In genomic region chr17:81394377-81394747, GRCh38 we compare ENCODE assay signal across 9 cellular contexts. TPM values are rescaled to one million over a fixed set of nuclear protein-coding genes. Genes with fewer than 3 reads are reported as not detected.
DNase-seq lines count a peak whose midpoint lies in the region; ATAC-seq and TF ChIP-seq lines count a peak whose summit lies in the region.
"Had no signal": no experiment of that assay in that cellular context is flagged by ENCODE, and none has a peak within 500 bp of the region (broad histone marks: within the 10 kb centered on the region; RNA-seq: fewer than 3 reads in every experiment).

No MANE protein-coding gene starts in this region.

- intact Hi-C loops in posterior cingulate gyrus (cut with DNase I) = no loop called here

- no peak for ATAC-seq in activated T-cell treated with anti-CD3 and anti-CD28 coated beads, Interleukin-2, amount 50 U/mL, for 72 hours (replicated peaks in 1 of 2)
- no peak for ATAC-seq in lung (ENCODE audit: insufficient read depth, low FRiP score)
- no peak for ATAC-seq in HG03135 (IDR thresholded peaks at IDR 0.05; ENCODE audit: unreplicated experiment)

- H3K4me1 ChIP-seq in lung (ENCODE audit: control insufficient read depth in 2 of 2, insufficient read depth in 2 of 2, low read length in 2 of 2) = peaks cover 0 to 8% of the 10 kb centered on the region in 2 donors

- WGBS in lung, 2 donors = 9 to 12% methylated on average over 5 of the region's 5 CpGs

- no peak for TF ChIP-seq CTCF in lung (IDR thresholded peaks at IDR 0.05; ENCODE audit: control extremely low read depth, extremely low read depth)
- TF ChIP-seq CTCF in type B pancreatic cell (conservative IDR thresholded peaks at IDR 0.05) = no peak

- H3K9me3 ChIP-seq in lung (ENCODE audit: control insufficient read depth in 2 of 2, insufficient read depth in 1 of 2, low read length in 1 of 2) = no peaks in the 10 kb centered on the region

- H3K4me3 ChIP-seq in lung = no peak overlapping the region

- peak overlapping the region; percentile 84 to 85 for H3K4me3 Mint-ChIP-seq in activated T-cell treated with anti-CD3 and anti-CD28 coated beads, Interleukin-2, amount 50 U/mL, for 72 hours
- H3K4me3 Mint-ChIP-seq in type B pancreatic cell = peak overlapping the region; percentile 97

- DNase-seq in activated T-cell treated with anti-CD3 and anti-CD28 coated beads, Interleukin-2, amount 50 U/mL, for 72 hours = no peak
- no peak for DNase-seq in activated T-cell treated with anti-CD3 and anti-CD28 coated beads, Interleukin-2, amount 50 U/mL, for 1 hour
- peak; percentile 54 for DNase-seq in amniotic epithelial cell (ENCODE audit: low read depth)
- DNase-seq in lung (ENCODE audit: low spot score) = no peak
- DNase-seq in type B pancreatic cell (ENCODE audit: extremely low spot score, unreplicated experiment) = no peak
- DNase-seq in posterior cingulate gyrus = no peak
- no peak for DNase-seq in OCI-M1 (lab: John Stamatoyannopoulos, UW)

- H3K36me3 ChIP-seq in lung (ENCODE audit: control insufficient read depth in 2 of 2, insufficient read depth in 2 of 2, low read length in 2 of 2) = peaks cover 0 to 4% of the 10 kb centered on the region in 2 donors

- peak overlapping the region; percentile 14 to 80 for H3K27ac ChIP-seq in lung (ENCODE audit: low read depth in 1 of 2, low read length in 1 of 2)

- no peaks in the 10 kb centered on the region for H3K9me3 Mint-ChIP-seq in activated T-cell treated with anti-CD3 and anti-CD28 coated beads, Interleukin-2, amount 50 U/mL, for 72 hours
- no peaks in the 10 kb centered on the region for H3K9me3 Mint-ChIP-seq in type B pancreatic cell

- H3K27me3 Mint-ChIP-seq in activated T-cell treated with anti-CD3 and anti-CD28 coated beads, Interleukin-2, amount 50 U/mL, for 72 hours (ENCODE audit: low read depth) = peaks cover 61% of the 10 kb centered on the region
- H3K27me3 Mint-ChIP-seq in type B pancreatic cell = peaks cover 10% of the 10 kb centered on the region

- H3K27ac Mint-ChIP-seq in activated T-cell treated with anti-CD3 and anti-CD28 coated beads, Interleukin-2, amount 50 U/mL, for 72 hours = peak overlapping the region; percentile 91
- peak overlapping the region; percentile 99 for H3K27ac Mint-ChIP-seq in type B pancreatic cell

- H3K27me3 ChIP-seq in lung (ENCODE audit: control insufficient read depth, insufficient read depth) = no peaks in the 10 kb centered on the region

- peaks cover 30% of the 10 kb centered on the region for H3K4me1 Mint-ChIP-seq in activated T-cell treated with anti-CD3 and anti-CD28 coated beads, Interleukin-2, amount 50 U/mL, for 72 hours (ENCODE audit: low read depth)
- peaks cover 39% of the 10 kb centered on the region for H3K4me1 Mint-ChIP-seq in type B pancreatic cell (ENCODE audit: unreplicated experiment)

- H3K36me3 Mint-ChIP-seq in activated T-cell treated with anti-CD3 and anti-CD28 coated beads, Interleukin-2, amount 50 U/mL, for 72 hours (ENCODE audit: insufficient read depth in 2 of 2) = peaks cover 4 to 6% of the 10 kb centered on the region in 2 donors
- H3K36me3 Mint-ChIP-seq in type B pancreatic cell = peaks cover 12% of the 10 kb centered on the region

RNA-seq across cellular contexts. Expression of gene BAHCC1, which starts 0.9 kb away (rescaled TPM):
- under 1 TPM; 0.02 to 0.14 TPM for total RNA-seq in activated T-cell treated with anti-CD3 and anti-CD28 coated beads, Interleukin-2, amount 50 U/mL, for 72 hours
- 10 to 100 TPM; 24.4 to 24.9 TPM for total RNA-seq in lung
- polyA plus RNA-seq in lung = 10 to 100 TPM in 1 of 2 donors, 1 to 10 TPM in 1; 7.6 to 10.5 TPM
- 23.0 and 74.3 TPM in 2 replicates for total RNA-seq in type B pancreatic cell (ENCODE audit: low replicate concordance)
- total RNA-seq: activated CD8-positive, alpha-beta memory T cell treated with anti-CD3 and anti-CD28 coated beads for 36 hours had no signal

Comparison
In these comparisons a context has a peak if more than half of its experiments do, and no peak if none do; other contexts are left out.
1. RNA of gene BAHCC1, which starts 0.9 kb away (total RNA-seq): 23.0 to 74.3 TPM in type B pancreatic cell and 24.4 to 24.9 TPM in lung; 0.02 to 0.14 TPM in activated T-cell treated with anti-CD3 and anti-CD28 coated beads, Interleukin-2, amount 50 U/mL, for 72 hours; every median in the first group is over 10 times any median in the second.